20 cellular contexts compared by ENCODE assay signal in genomic region chr5:178216779-178217178, GRCh38. TPM values are rescaled to one million over a fixed set of nuclear protein-coding genes. Genes with fewer than 3 reads are reported as not detected.
DNase-seq lines count a peak whose midpoint lies in the region; ATAC-seq and TF ChIP-seq lines count a peak whose summit lies in the region.
"Had no signal": no experiment of that assay in that cellular context is flagged by ENCODE, and none has a peak within 500 bp of the region (broad histone marks: within the 10 kb centered on the region; RNA-seq: fewer than 3 reads in every experiment).

No MANE protein-coding gene starts in this region.

- no peaks in the 10 kb centered on the region for H3K27me3 Mint-ChIP-seq in natural killer cell (ENCODE audit: low read depth in 2 of 2)
- no peaks in the 10 kb centered on the region for H3K27me3 Mint-ChIP-seq in natural killer cell treated with Interleukin-12 subunit alpha and Interleukin-12 subunit beta and Interleukin-15 and Interleukin-18, amount 100 ng/mL, for 72 hours
- no peaks in the 10 kb centered on the region for H3K27me3 Mint-ChIP-seq in dendritic cell treated with granulocyte-macrophage colony-stimulating factor and Interleukin-4, amounts not matched to agents 40 ng/mL and 50 ng/mL, for 4 days
- H3K27me3 Mint-ChIP-seq in stimulated activated naive B cell treated with anti-CD40 and anti-IgM and Interleukin-4, amounts not matched to agents 10 μg/mL and 1 μg/mL and 100 μg/mL, for 72 hours = no peaks in the 10 kb centered on the region

- H3K4me1 ChIP-seq in Peyer's patch = peaks cover 0 to 51% (median 23%) of the 10 kb centered on the region in 4 donors
- H3K4me1 ChIP-seq: BE2C had no signal

- ATAC-seq in natural killer cell (no peak), HG02885 (IDR thresholded peaks at IDR 0.05; ENCODE audit: poor library complexity, unreplicated experiment) (no peak)
- ATAC-seq in natural killer cell treated with Interleukin-12 subunit alpha and Interleukin-12 subunit beta and Interleukin-15 and Interleukin-18, amount 100 ng/mL, for 72 hours = no peak
- ATAC-seq in stimulated activated naive B cell treated with anti-CD40 and anti-IgM and Interleukin-4, amounts not matched to agents 10 μg/mL and 1 μg/mL and 100 μg/mL, for 72 hours (replicated peaks) = no peak
- ATAC-seq: CD8-positive, alpha-beta T cell; HepG2; Panc1 had no signal

- H3K36me3 ChIP-seq in Peyer's patch = peaks cover 0 to 76% (median 0%) of the 10 kb centered on the region in 3 donors

- peaks cover 30 to 35% of the 10 kb centered on the region in 2 donors for H3K4me1 Mint-ChIP-seq in natural killer cell
- peaks cover 20 to 21% of the 10 kb centered on the region in 2 donors for H3K4me1 Mint-ChIP-seq in natural killer cell treated with Interleukin-12 subunit alpha and Interleukin-12 subunit beta and Interleukin-15 and Interleukin-18, amount 100 ng/mL, for 72 hours (ENCODE audit: low read depth in 2 of 2)
- peaks cover 39% of the 10 kb centered on the region for H3K4me1 Mint-ChIP-seq in dendritic cell treated with granulocyte-macrophage colony-stimulating factor and Interleukin-4, amounts not matched to agents 40 ng/mL and 50 ng/mL, for 4 days (ENCODE audit: low read depth)
- peaks cover 30 to 46% of the 10 kb centered on the region in 2 donors for H3K4me1 Mint-ChIP-seq in stimulated activated naive B cell treated with anti-CD40 and anti-IgM and Interleukin-4, amounts not matched to agents 10 μg/mL and 1 μg/mL and 100 μg/mL, for 72 hours

- no peaks in the 10 kb centered on the region for H3K36me3 Mint-ChIP-seq in natural killer cell
- peaks cover 22% of the 10 kb centered on the region for H3K36me3 Mint-ChIP-seq in natural killer cell treated with Interleukin-12 subunit alpha and Interleukin-12 subunit beta and Interleukin-15 and Interleukin-18, amount 100 ng/mL, for 72 hours
- H3K36me3 Mint-ChIP-seq in dendritic cell treated with granulocyte-macrophage colony-stimulating factor and Interleukin-4, amounts not matched to agents 40 ng/mL and 50 ng/mL, for 4 days (ENCODE audit: low read depth) = peaks cover 99% of the 10 kb centered on the region
- H3K36me3 Mint-ChIP-seq in stimulated activated naive B cell treated with anti-CD40 and anti-IgM and Interleukin-4, amounts not matched to agents 10 μg/mL and 1 μg/mL and 100 μg/mL, for 72 hours = peaks cover 44 to 67% of the 10 kb centered on the region in 2 donors

- TF ChIP-seq CTCF in natural killer cell (IDR thresholded peaks at IDR 0.05) (no peak), Peyer's patch (IDR thresholded peaks at IDR 0.05) (no peak)

- H3K27ac ChIP-seq in Peyer's patch = peak overlapping the region in 3 of 4 donors; percentile 72 to 99 (median 80)

- no peak for DNase-seq in natural killer cell
- no peak for DNase-seq in natural killer cell treated with Interleukin-12 subunit alpha and Interleukin-12 subunit beta and Interleukin-15 and Interleukin-18, amount 100 ng/mL, for 72 hours (ENCODE audit: low spot score)
- no peak for DNase-seq in Peyer's patch
- no peak for DNase-seq in stimulated activated naive B cell treated with anti-CD40 and anti-IgM and Interleukin-4, amounts not matched to agents 10 μg/mL and 1 μg/mL and 100 μg/mL, for 72 hours
- no peak for DNase-seq in putamen (ENCODE audit: low spot score)
- no peak for DNase-seq in NCI-H774 (lab: John Stamatoyannopoulos, UW)
- DNase-seq: BE2C; CD8-positive, alpha-beta T cell; DND-41; GF-D8; MM.1S; NCI-H1105 treated with DMSO at 0.1 percent for 48 hours; NCI-H187; NCI-H69; SHP77 treated with DMSO at 0.1 percent for 48 hours had no signal

- no peak for TF ChIP-seq POLR2A in Peyer's patch (IDR thresholded peaks at IDR 0.05)

- no peaks in the 10 kb centered on the region for H3K27me3 ChIP-seq in Peyer's patch
- H3K27me3 ChIP-seq: BE2C had no signal

- intact Hi-C loops in natural killer cell (cut with micrococcal nuclease) = no loop called here
- intact Hi-C loops in dendritic cell treated with granulocyte-macrophage colony-stimulating factor and Interleukin-4, amounts not matched to agents 40 ng/mL and 50 ng/mL, for 4 days (cut with micrococcal nuclease) = no loop called here

- H3K4me3 Mint-ChIP-seq in natural killer cell = no peak overlapping the region
- no peak overlapping the region for H3K4me3 Mint-ChIP-seq in natural killer cell treated with Interleukin-12 subunit alpha and Interleukin-12 subunit beta and Interleukin-15 and Interleukin-18, amount 100 ng/mL, for 72 hours
- H3K4me3 Mint-ChIP-seq in dendritic cell treated with granulocyte-macrophage colony-stimulating factor and Interleukin-4, amounts not matched to agents 40 ng/mL and 50 ng/mL, for 4 days = no peak overlapping the region
- no peak overlapping the region for H3K4me3 Mint-ChIP-seq in stimulated activated naive B cell treated with anti-CD40 and anti-IgM and Interleukin-4, amounts not matched to agents 10 μg/mL and 1 μg/mL and 100 μg/mL, for 72 hours
- H3K4me3 Mint-ChIP-seq: CD8-positive, alpha-beta T cell had no signal

- no peak overlapping the region for H3K4me3 ChIP-seq in Peyer's patch

- H3K9me3 Mint-ChIP-seq in natural killer cell = no peaks in the 10 kb centered on the region
- H3K9me3 Mint-ChIP-seq in natural killer cell treated with Interleukin-12 subunit alpha and Interleukin-12 subunit beta and Interleukin-15 and Interleukin-18, amount 100 ng/mL, for 72 hours = no peaks in the 10 kb centered on the region
- no peaks in the 10 kb centered on the region for H3K9me3 Mint-ChIP-seq in dendritic cell treated with granulocyte-macrophage colony-stimulating factor and Interleukin-4, amounts not matched to agents 40 ng/mL and 50 ng/mL, for 4 days
- no peaks in the 10 kb centered on the region for H3K9me3 Mint-ChIP-seq in stimulated activated naive B cell treated with anti-CD40 and anti-IgM and Interleukin-4, amounts not matched to agents 10 μg/mL and 1 μg/mL and 100 μg/mL, for 72 hours
- H3K9me3 Mint-ChIP-seq: CD8-positive, alpha-beta T cell had no signal

- H3K9me3 ChIP-seq in Peyer's patch = no peaks in the 10 kb centered on the region
- H3K9me3 ChIP-seq: BE2C had no signal

- peak overlapping the region; percentile 11 to 51 for H3K27ac Mint-ChIP-seq in natural killer cell
- H3K27ac Mint-ChIP-seq in natural killer cell treated with Interleukin-12 subunit alpha and Interleukin-12 subunit beta and Interleukin-15 and Interleukin-18, amount 100 ng/mL, for 72 hours = peak overlapping the region in 1 of 2 donors; percentile 18
- H3K27ac Mint-ChIP-seq in dendritic cell treated with granulocyte-macrophage colony-stimulating factor and Interleukin-4, amounts not matched to agents 40 ng/mL and 50 ng/mL, for 4 days = peak overlapping the region; percentile 55
- H3K27ac Mint-ChIP-seq in stimulated activated naive B cell treated with anti-CD40 and anti-IgM and Interleukin-4, amounts not matched to agents 10 μg/mL and 1 μg/mL and 100 μg/mL, for 72 hours = peak overlapping the region; percentile 90

RNA-seq across cellular contexts. Expression of gene HNRNPAB, which starts 12.4 kb away (rescaled TPM):
- 10 to 100 TPM; 77.6 to 98.4 (median 88.4) TPM for total RNA-seq in natural killer cell
- 100 to 1,000 TPM; 314 to 481 TPM for total RNA-seq in natural killer cell treated with Interleukin-12 subunit alpha and Interleukin-12 subunit beta and Interleukin-15 and Interleukin-18, amount 100 ng/mL, for 72 hours
- total RNA-seq in Peyer's patch = 100 to 1,000 TPM in 1 of 4 donors, 10 to 100 TPM in 3; 74.8 to 135 (median 81.4) TPM

RNA-seq across cellular contexts. Expression of gene PHYKPL, which starts 15.8 kb away (rescaled TPM):
- total RNA-seq in natural killer cell = 100 to 1,000 TPM; 111 to 134 (median 131) TPM
- total RNA-seq in natural killer cell treated with Interleukin-12 subunit alpha and Interleukin-12 subunit beta and Interleukin-15 and Interleukin-18, amount 100 ng/mL, for 72 hours = 100 to 1,000 TPM; 133 to 191 TPM
- total RNA-seq in Peyer's patch = 100 to 1,000 TPM; 180 to 441 (median 280) TPM

RNA-seq across cellular contexts. Expression of gene GMCL2, which starts 29.6 kb away (rescaled TPM):
- total RNA-seq in natural killer cell (not detected), Peyer's patch (not detected)
- total RNA-seq in natural killer cell treated with Interleukin-12 subunit alpha and Interleukin-12 subunit beta and Interleukin-15 and Interleukin-18, amount 100 ng/mL, for 72 hours = not detected
- total RNA-seq: CD8-positive, alpha-beta T cell; H4; HepG2 had no signal
